Comparison of ENCODE assay signal across 1 cellular context in the genomic region with DNA sequence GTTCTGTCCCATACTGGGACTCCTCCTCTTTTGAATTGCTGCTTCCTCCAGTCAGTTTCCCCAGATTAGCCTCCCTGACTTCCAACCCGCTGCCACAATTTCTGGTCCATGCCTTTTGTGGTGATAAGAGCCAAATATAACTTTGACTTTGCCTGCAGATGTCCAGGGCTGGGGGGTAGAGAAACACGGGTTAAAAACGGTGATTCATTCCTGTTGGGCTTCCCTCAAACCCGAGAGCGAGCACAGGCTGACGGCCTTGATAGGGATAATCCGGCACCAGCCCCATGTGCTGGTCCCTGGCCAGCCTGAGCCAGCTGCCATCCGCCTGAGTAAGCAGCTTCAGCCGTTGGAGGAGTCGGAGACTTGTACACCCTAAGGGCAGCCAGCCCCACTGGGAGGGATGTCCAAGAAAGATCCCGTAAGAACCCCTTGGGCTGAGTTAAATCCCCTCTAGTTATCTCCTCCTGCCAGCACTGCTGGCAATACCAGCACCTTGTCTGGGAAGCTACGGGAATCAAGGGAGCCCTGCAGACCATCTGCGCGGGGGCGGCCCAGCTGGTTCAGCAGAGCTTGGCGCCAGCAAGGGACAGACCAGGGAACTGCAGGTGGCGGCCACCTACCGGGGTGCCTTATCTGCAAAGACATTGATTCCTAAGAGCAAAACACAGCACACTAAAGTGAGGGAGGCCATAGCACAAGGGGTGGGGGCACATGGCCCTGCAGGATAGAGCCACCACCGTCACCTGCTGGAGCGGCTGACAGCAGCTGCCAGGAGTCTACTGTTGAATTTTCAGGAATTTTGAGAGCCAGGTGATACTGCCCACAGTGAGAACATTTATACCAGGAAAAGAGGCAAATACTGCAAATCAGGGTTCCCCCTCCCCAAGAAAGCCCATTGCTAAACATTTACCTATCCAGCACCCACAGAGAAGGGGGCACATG.
TF ChIP-seq lines count a peak whose summit lies in the region.

No MANE protein-coding gene starts in this region.

TF ChIP-seq in K562, 482 proteins besides CTCF, POLR2A, EP300 and RAD21 (continued from another document and continues in another):
- TF ChIP-seq, protein P1, sequence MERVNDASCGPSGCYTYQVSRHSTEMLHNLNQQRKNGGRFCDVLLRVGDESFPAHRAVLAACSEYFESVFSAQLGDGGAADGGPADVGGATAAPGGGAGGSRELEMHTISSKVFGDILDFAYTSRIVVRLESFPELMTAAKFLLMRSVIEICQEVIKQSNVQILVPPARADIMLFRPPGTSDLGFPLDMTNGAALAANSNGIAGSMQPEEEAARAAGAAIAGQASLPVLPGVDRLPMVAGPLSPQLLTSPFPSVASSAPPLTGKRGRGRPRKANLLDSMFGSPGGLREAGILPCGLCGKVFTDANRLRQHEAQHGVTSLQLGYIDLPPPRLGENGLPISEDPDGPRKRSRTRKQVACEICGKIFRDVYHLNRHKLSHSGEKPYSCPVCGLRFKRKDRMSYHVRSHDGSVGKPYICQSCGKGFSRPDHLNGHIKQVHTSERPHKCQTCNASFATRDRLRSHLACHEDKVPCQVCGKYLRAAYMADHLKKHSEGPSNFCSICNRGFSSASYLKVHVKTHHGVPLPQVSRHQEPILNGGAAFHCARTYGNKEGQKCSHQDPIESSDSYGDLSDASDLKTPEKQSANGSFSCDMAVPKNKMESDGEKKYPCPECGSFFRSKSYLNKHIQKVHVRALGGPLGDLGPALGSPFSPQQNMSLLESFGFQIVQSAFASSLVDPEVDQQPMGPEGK (CRISPR knock-in tag; IDR thresholded peaks at IDR 0.05; ENCODE audit: borderline replicate concordance) = no peak
- TF ChIP-seq ERF (CRISPR knock-in tag; IDR thresholded peaks at IDR 0.05) (peak; percentile 70; the same call in 1 of the 2 replicates), ATF1 (CRISPR knock-in tag; IDR thresholded peaks at IDR 0.05) (no peak), ATF1 (tag; IDR thresholded peaks at IDR 0.05) (peak; percentile 50; the same call in 1 of the 2 replicates), E2F4 (CRISPR knock-in tag; IDR thresholded peaks at IDR 0.05; ENCODE audit: low read depth) (no peak), ZNF668 (CRISPR knock-in tag; IDR thresholded peaks at IDR 0.05) (no peak), MTA2 (IDR thresholded peaks at IDR 0.05; ENCODE audit: low read depth) (peak; percentile 81), SMARCE1 (IDR thresholded peaks at IDR 0.05) (peak; percentile 79), HDAC3 (IDR thresholded peaks at IDR 0.05; ENCODE audit: borderline replicate concordance, partially characterized antibody) (peak; percentile 82), ARID1B (IDR thresholded peaks at IDR 0.05) (peak; percentile 94), FOXA3 (CRISPR knock-in tag; conservative IDR thresholded peaks at IDR 0.05 in 1 of 2, IDR thresholded peaks at IDR 0.05 in 1 of 2) (peak in 1 of 2 experiments; percentile 89; a peak in 2 of 4 replicates), TCF3 (CRISPR knock-in tag; IDR thresholded peaks at IDR 0.05) (peak; percentile 93), ZNF274 (IDR thresholded peaks at IDR 0.05; ENCODE audit: borderline replicate concordance, low read depth, low read length) (peak; percentile 89), ZNF280A (IDR thresholded peaks at IDR 0.05; ENCODE audit: low read depth, partially characterized antibody) (no peak), ZNF444 (CRISPR knock-in tag; IDR thresholded peaks at IDR 0.05) (no peak), MAX (CRISPR knock-in tag; IDR thresholded peaks at IDR 0.05) (peak; percentile 97), CBFA2T2 (conservative IDR thresholded peaks at IDR 0.05) (peak; percentile 99), KLF16 (IDR thresholded peaks at IDR 0.05) (peak; percentile 91), MYNN (IDR thresholded peaks at IDR 0.05) (peak; percentile 44; the same call in 1 of the 2 replicates), MYNN (CRISPR knock-in tag; IDR thresholded peaks at IDR 0.05) (no peak), ZNF24 (IDR thresholded peaks at IDR 0.05) (peak; percentile 43), FOXK1 (CRISPR knock-in tag; IDR thresholded peaks at IDR 0.05; ENCODE audit: borderline replicate concordance) (no peak), PTBP1 (IDR thresholded peaks at IDR 0.05; ENCODE audit: low read depth, low read length) (peak; percentile 87), HDAC1 (IDR thresholded peaks at IDR 0.05) (peak in 1 of 2 experiments; percentile 72; a peak in 2 of 4 replicates), HDAC6 (IDR thresholded peaks at IDR 0.05; ENCODE audit: low read depth, low read length) (no peak), U2AF1 (optimal IDR thresholded peaks at IDR 0.05; ENCODE audit: low read depth, low read length) (no peak), SPI1 (IDR thresholded peaks at IDR 0.05; ENCODE audit: borderline replicate concordance, low read depth, low read length) (no peak), TAL1 (IDR thresholded peaks at IDR 0.05) (peak; percentile 92), DPF2 (IDR thresholded peaks at IDR 0.05) (peak; percentile 89), RERE (CRISPR knock-in tag; IDR thresholded peaks at IDR 0.05; ENCODE audit: borderline replicate concordance) (no peak)
- TF ChIP-seq, protein P2, sequence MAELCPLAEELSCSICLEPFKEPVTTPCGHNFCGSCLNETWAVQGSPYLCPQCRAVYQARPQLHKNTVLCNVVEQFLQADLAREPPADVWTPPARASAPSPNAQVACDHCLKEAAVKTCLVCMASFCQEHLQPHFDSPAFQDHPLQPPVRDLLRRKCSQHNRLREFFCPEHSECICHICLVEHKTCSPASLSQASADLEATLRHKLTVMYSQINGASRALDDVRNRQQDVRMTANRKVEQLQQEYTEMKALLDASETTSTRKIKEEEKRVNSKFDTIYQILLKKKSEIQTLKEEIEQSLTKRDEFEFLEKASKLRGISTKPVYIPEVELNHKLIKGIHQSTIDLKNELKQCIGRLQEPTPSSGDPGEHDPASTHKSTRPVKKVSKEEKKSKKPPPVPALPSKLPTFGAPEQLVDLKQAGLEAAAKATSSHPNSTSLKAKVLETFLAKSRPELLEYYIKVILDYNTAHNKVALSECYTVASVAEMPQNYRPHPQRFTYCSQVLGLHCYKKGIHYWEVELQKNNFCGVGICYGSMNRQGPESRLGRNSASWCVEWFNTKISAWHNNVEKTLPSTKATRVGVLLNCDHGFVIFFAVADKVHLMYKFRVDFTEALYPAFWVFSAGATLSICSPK (IDR thresholded peaks at IDR 0.05; ENCODE audit: borderline replicate concordance) = no peak
- TF ChIP-seq, protein P3, sequence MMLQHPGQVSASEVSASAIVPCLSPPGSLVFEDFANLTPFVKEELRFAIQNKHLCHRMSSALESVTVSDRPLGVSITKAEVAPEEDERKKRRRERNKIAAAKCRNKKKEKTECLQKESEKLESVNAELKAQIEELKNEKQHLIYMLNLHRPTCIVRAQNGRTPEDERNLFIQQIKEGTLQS (IDR thresholded peaks at IDR 0.05) = peak; percentile 81
- TF ChIP-seq, protein P3 (CRISPR knock-in tag; conservative IDR thresholded peaks at IDR 0.05) = peak; percentile 75; the same call in 1 of the 2 replicates
- TF ChIP-seq, protein P4, sequence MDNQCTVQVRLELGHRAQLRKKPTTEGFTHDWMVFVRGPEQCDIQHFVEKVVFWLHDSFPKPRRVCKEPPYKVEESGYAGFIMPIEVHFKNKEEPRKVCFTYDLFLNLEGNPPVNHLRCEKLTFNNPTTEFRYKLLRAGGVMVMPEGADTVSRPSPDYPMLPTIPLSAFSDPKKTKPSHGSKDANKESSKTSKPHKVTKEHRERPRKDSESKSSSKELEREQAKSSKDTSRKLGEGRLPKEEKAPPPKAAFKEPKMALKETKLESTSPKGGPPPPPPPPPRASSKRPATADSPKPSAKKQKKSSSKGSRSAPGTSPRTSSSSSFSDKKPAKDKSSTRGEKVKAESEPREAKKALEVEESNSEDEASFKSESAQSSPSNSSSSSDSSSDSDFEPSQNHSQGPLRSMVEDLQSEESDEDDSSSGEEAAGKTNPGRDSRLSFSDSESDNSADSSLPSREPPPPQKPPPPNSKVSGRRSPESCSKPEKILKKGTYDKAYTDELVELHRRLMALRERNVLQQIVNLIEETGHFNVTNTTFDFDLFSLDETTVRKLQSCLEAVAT (IDR thresholded peaks at IDR 0.05) = 0 out of 4 replicates have a peak, but pooled peaks of 1 of the 2 experiments have one; percentile 21
- TF ChIP-seq, protein P5, sequence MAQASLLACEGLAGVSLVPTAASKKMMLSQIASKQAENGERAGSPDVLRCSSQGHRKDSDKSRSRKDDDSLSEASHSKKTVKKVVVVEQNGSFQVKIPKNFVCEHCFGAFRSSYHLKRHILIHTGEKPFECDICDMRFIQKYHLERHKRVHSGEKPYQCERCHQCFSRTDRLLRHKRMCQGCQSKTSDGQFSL (CRISPR knock-in tag; IDR thresholded peaks at IDR 0.05) = peak; percentile 76
- TF ChIP-seq, protein P5 (tag; IDR thresholded peaks at IDR 0.05) = no peak
- TF ChIP-seq, protein P6, sequence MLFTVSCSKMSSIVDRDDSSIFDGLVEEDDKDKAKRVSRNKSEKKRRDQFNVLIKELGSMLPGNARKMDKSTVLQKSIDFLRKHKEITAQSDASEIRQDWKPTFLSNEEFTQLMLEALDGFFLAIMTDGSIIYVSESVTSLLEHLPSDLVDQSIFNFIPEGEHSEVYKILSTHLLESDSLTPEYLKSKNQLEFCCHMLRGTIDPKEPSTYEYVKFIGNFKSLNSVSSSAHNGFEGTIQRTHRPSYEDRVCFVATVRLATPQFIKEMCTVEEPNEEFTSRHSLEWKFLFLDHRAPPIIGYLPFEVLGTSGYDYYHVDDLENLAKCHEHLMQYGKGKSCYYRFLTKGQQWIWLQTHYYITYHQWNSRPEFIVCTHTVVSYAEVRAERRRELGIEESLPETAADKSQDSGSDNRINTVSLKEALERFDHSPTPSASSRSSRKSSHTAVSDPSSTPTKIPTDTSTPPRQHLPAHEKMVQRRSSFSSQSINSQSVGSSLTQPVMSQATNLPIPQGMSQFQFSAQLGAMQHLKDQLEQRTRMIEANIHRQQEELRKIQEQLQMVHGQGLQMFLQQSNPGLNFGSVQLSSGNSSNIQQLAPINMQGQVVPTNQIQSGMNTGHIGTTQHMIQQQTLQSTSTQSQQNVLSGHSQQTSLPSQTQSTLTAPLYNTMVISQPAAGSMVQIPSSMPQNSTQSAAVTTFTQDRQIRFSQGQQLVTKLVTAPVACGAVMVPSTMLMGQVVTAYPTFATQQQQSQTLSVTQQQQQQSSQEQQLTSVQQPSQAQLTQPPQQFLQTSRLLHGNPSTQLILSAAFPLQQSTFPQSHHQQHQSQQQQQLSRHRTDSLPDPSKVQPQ (CRISPR knock-in tag; IDR thresholded peaks at IDR 0.05; ENCODE audit: borderline replicate concordance) = no peak
